Comparison of ENCODE assay signal across 8 cellular contexts in the genomic region with DNA sequence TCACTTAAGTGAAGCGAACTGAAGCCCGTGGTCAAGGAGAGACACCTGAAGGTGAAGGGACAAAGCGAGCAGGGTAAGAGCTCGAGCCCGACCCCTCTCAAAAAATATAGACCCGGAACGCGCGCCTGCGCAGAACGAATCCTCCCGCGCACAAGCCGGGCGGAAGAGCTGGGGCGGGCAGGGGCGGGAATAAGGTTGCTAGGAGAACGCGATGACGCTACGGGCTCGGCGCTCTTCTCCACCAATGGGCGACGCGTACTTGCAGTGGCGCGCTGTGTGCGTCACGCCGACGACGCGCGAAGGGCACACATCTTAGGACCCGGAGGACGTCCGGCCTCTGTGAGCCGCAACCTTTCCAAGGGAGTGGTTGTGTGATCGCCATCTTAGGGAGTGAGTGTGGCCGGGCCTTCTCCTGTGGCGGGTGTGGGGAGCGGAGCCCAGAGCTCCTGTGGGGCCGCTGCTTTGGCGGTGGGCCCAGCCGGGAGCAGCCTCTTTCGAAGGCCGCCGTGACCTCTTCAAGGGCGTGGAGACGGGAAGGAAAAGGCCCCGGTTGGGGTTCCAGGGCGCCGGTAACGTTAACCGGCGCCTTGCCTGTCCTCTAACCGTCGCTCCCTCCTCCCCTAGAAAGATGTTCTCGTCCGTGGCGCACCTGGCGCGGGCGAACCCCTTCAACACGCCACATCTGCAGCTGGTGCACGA. TPM values are rescaled to one million over a fixed set of nuclear protein-coding genes. Genes with fewer than 3 reads are reported as not detected.
DNase-seq lines count a peak whose midpoint lies in the region; ATAC-seq and TF ChIP-seq lines count a peak whose summit lies in the region.

A gene (plus strand): TSS at position 336 of the 699 bp plus-strand sequence. CDS start 293 bp downstream, at position 629.

- H3K9me3 ChIP-seq in SK-N-MC (ENCODE audit: low read depth, low read length) (no peaks in the 10 kb centered on the region), gastroesophageal sphincter (no peaks in the 10 kb centered on the region)

- H3K9me3 Mint-ChIP-seq in HFFc6, result no peaks in the 10 kb centered on the region
- H3K9me3 Mint-ChIP-seq in activated naive CD4-positive, alpha-beta T cell treated with anti-CD3 and anti-CD28 coated beads, Interleukin-2, amount 10 ng/mL, durations not matched to agents 7 days and 5 days, result no peaks in the 10 kb centered on the region

- no peaks in the 10 kb centered on the region for H3K27me3 ChIP-seq in gastroesophageal sphincter

- H3K36me3 ChIP-seq in SK-N-MC (ENCODE audit: insufficient read depth, low read length) (peaks cover 41% of the 10 kb centered on the region), gastroesophageal sphincter (peaks cover 0 to 23% of the 10 kb centered on the region in 2 donors)

- H3K27ac Mint-ChIP-seq in HFFc6, result peak within 1 kb of the TSS; percentile 98
- H3K27ac Mint-ChIP-seq in activated naive CD4-positive, alpha-beta T cell treated with anti-CD3 and anti-CD28 coated beads, Interleukin-2, amount 10 ng/mL, durations not matched to agents 7 days and 5 days, result peak within 1 kb of the TSS; percentile 98

- H3K4me3 ChIP-seq in NB4 (ENCODE audit: low read depth, low read length) (peak within 1 kb of the TSS; percentile 96), SK-N-MC (peak within 1 kb of the TSS; percentile 76), gastroesophageal sphincter (peak within 1 kb of the TSS; percentile 87 to 97)

- H3K4me1 Mint-ChIP-seq in HFFc6 (ENCODE audit: low read depth), result peaks cover 26% of the 10 kb centered on the region
- peaks cover 37% of the 10 kb centered on the region for H3K4me1 Mint-ChIP-seq in activated naive CD4-positive, alpha-beta T cell treated with anti-CD3 and anti-CD28 coated beads, Interleukin-2, amount 10 ng/mL, durations not matched to agents 7 days and 5 days

- no peak for TF ChIP-seq CTCF in HFFc6 (IDR thresholded peaks at IDR 0.05)
- TF ChIP-seq CTCF in NB4 (IDR thresholded peaks at IDR 0.05; ENCODE audit: low read depth, low read length), result no peak
- no peak for TF ChIP-seq CTCF in gastroesophageal sphincter (IDR thresholded peaks at IDR 0.05)

- H3K27me3 Mint-ChIP-seq in HFFc6 (ENCODE audit: insufficient read depth), result peaks cover 7% of the 10 kb centered on the region
- peaks cover 6% of the 10 kb centered on the region for H3K27me3 Mint-ChIP-seq in activated naive CD4-positive, alpha-beta T cell treated with anti-CD3 and anti-CD28 coated beads, Interleukin-2, amount 10 ng/mL, durations not matched to agents 7 days and 5 days

- peaks cover 0 to 42% (median 8%) of the 10 kb centered on the region in 3 donors for H3K4me1 ChIP-seq in gastroesophageal sphincter

- CTCF ChIA-PET in activated naive CD4-positive, alpha-beta T cell treated with anti-CD3 and anti-CD28 coated beads, Interleukin-2, amount 10 ng/mL, durations not matched to agents 7 days and 5 days (lab: Charles Lee), result interaction anchor here (0.7 to 1.5 kb wide), 7 partner anchors 14 to 77 kb away, joined by 3 to 10 read pairs (median 3); no protein-coding TSS in a partner anchor

- peaks cover 27% of the 10 kb centered on the region for H3K36me3 Mint-ChIP-seq in HFFc6 (ENCODE audit: low read depth)
- H3K36me3 Mint-ChIP-seq in activated naive CD4-positive, alpha-beta T cell treated with anti-CD3 and anti-CD28 coated beads, Interleukin-2, amount 10 ng/mL, durations not matched to agents 7 days and 5 days, result peaks cover 34% of the 10 kb centered on the region

- H3K4me3 Mint-ChIP-seq in HFFc6, result peak within 1 kb of the TSS; percentile 94
- H3K4me3 Mint-ChIP-seq in activated naive CD4-positive, alpha-beta T cell treated with anti-CD3 and anti-CD28 coated beads, Interleukin-2, amount 10 ng/mL, durations not matched to agents 7 days and 5 days, result peak within 1 kb of the TSS; percentile 85

- peak; percentile 83 for DNase-seq in GM04503 (ENCODE audit: low read depth)
- DNase-seq in HFFc6, result peak; percentile 98
- peak; percentile 100 for DNase-seq in NB4 (ENCODE audit: low read depth)
- peak; percentile 71 for DNase-seq in SK-N-MC (ENCODE audit: low read depth, low spot score)
- DNase-seq in activated naive CD4-positive, alpha-beta T cell treated with anti-CD3 and anti-CD28 coated beads, Interleukin-2, amount 10 ng/mL, durations not matched to agents 7 days and 5 days, result peak; percentile 95
- DNase-seq in non-pigmented ciliary epithelial cell (ENCODE audit: low read depth), result peak; percentile 95
- DNase-seq in superior temporal gyrus (ENCODE audit: extremely low spot score), result peak; percentile 99

- peak; percentile 99 for TF ChIP-seq POLR2A in NB4 (IDR thresholded peaks at IDR 0.05; ENCODE audit: extremely low read depth, insufficient read length)
- peak; percentile 96 to 97 for TF ChIP-seq POLR2A in gastroesophageal sphincter (IDR thresholded peaks at IDR 0.05)

- peak within 1 kb of the TSS; percentile 98 for H3K9ac ChIP-seq in SK-N-MC (ENCODE audit: insufficient read length)

- ATAC-seq in gastroesophageal sphincter, result peak; percentile 99

- no peak for TF ChIP-seq EP300 in gastroesophageal sphincter (IDR thresholded peaks at IDR 0.05)

- H3K27ac ChIP-seq in SK-N-MC, result peak within 1 kb of the TSS; percentile 81
- peak within 1 kb of the TSS; percentile 87 to 99 (median 98) for H3K27ac ChIP-seq in gastroesophageal sphincter

- WGBS in gastroesophageal sphincter (ENCODE audit: low coverage in 1 of 2), 2 donors, result 0% methylated on average over 5 of the region's 67 CpGs; no CpG with 5 or more reads in 1 of the 2 donors

RNA-seq across cellular contexts. Expression of the gene that starts here (rescaled TPM):
- total RNA-seq in HFFc6 (2021; fragmentation: NEBNext Ultra II Directional; extraction: Animal tissue kit (Norgen Biotek cat#: 25700)), result 100 to 1,000 TPM; 613 to 701 (median 674) TPM
- total RNA-seq in gastroesophageal sphincter, result 100 to 1,000 TPM; 602 to 636 (median 625) TPM

Comparison
In these comparisons a context has a peak if more than half of its experiments do, and no peak if none do; other contexts are left out.
1. Peak in every context shown above with its lines: DNase-seq, ATAC-seq, H3K4me3 ChIP-seq and H3K27ac ChIP-seq.